In the genomic region with DNA sequence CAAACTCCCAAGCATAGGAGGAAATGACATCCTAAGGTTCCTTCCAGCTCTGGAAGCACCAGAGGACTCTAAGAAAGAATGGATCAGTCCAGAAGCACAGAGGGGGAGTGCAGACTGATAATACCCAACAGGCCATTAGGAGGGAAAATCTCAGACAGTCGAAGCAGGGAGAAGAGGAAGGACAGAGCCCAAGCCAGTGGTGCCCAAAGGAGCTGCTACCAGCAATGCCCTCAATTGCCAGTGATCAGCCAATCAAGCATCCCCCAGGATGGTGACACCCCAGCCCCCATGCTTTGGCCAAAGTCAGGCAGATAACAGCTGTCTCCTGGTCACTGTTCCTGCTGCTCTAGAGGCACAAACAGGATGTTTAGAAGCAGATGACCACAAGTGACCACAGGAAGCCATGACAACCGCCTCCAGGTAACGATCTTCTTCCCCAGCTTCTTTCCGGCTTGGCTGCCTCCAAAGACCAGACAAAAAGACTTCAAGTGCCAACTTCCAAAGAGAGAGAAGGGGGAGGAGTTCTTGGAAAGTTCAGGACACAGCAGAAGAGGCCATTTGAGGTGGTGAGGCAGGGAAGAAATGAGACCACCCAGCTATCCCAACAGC, we compare ENCODE assay signal across 10 cellular contexts. TPM values are rescaled to one million over a fixed set of nuclear protein-coding genes. Genes with fewer than 3 reads are reported as not detected.
DNase-seq lines count a peak whose midpoint lies in the region; ATAC-seq and TF ChIP-seq lines count a peak whose summit lies in the region.
"Had no signal": no experiment of that assay in that cellular context is flagged by ENCODE, and none has a peak within 500 bp of the region (broad histone marks: within the 10 kb centered on the region; RNA-seq: fewer than 3 reads in every experiment).

No MANE protein-coding gene starts in this region.

- peak overlapping the region in 1 of 2 experiments; percentile 93; a peak in 2 of 4 replicates for H3K27ac ChIP-seq in SK-N-SH (ENCODE audit: low read depth in 2 of 2, low read length in 1 of 2)
- peak overlapping the region; percentile 31 for H3K27ac ChIP-seq in hepatocyte
- H3K27ac ChIP-seq in spleen = peak overlapping the region; percentile 60 to 97 (median 86)
- no peak overlapping the region for H3K27ac ChIP-seq in neural progenitor cell
- H3K27ac ChIP-seq: 22Rv1 had no signal

- no peaks in the 10 kb centered on the region for H3K27me3 Mint-ChIP-seq in activated T-helper 2 cell treated with anti-CD3 and anti-CD28 coated beads, Interferon-gamma antibody, Interleukin-2, Interleukin-4, amounts not matched to agents 10 μg/mL and 5 μg/mL and 100 μg/mL, durations not matched to agents 14 hours and 24 hours and 36 hours (ENCODE audit: low read depth)
- H3K27me3 Mint-ChIP-seq in neural progenitor cell (ENCODE audit: insufficient read depth, low read depth) = peaks cover 2% of the 10 kb centered on the region

- H3F3A ChIP-seq in SK-N-SH (replicated peaks; ENCODE audit: insufficient read depth) (peaks cover 47% of the 10 kb centered on the region), neural progenitor cell (ENCODE audit: low read depth) (peaks cover 9% of the 10 kb centered on the region)

- no peaks in the 10 kb centered on the region for H3K9me2 ChIP-seq in SK-N-SH
- H3K9me2 ChIP-seq in hepatocyte (replicated peaks; ENCODE audit: insufficient read depth) = no peaks in the 10 kb centered on the region

- peaks cover 64% of the 10 kb centered on the region for H3K4me1 Mint-ChIP-seq in activated T-helper 2 cell treated with anti-CD3 and anti-CD28 coated beads, Interferon-gamma antibody, Interleukin-2, Interleukin-4, amounts not matched to agents 10 μg/mL and 5 μg/mL and 100 μg/mL, durations not matched to agents 14 hours and 24 hours and 36 hours (ENCODE audit: low read depth)
- H3K4me1 Mint-ChIP-seq in neural progenitor cell = peaks cover 27% of the 10 kb centered on the region

- CTCF ChIA-PET in SK-N-SH (lab: Yijun Ruan, JAX) = interaction anchor here (1.0 to 3.1 kb wide), 6 partner anchors 8 to 21 kb away, joined by 3 to 17 read pairs (median 8); a partner anchor contains a TSS

- H3K9ac ChIP-seq in SK-N-SH (no peak overlapping the region), neural progenitor cell (no peak overlapping the region)

- no peak for TF ChIP-seq CTCF in SK-N-SH (IDR thresholded peaks at IDR 0.05)
- no peak for TF ChIP-seq CTCF in hepatocyte (IDR thresholded peaks at IDR 0.05; ENCODE audit: poor library complexity)
- TF ChIP-seq CTCF in spleen (IDR thresholded peaks at IDR 0.05 in 8 of 11, conservative IDR thresholded peaks at IDR 0.05 in 3 of 11) = no peak
- TF ChIP-seq CTCF in neural progenitor cell (IDR thresholded peaks at IDR 0.05) = no peak

- H3K36me3 ChIP-seq in SK-N-SH (replicated peaks in 1 of 2; ENCODE audit: control insufficient read depth in 1 of 2, insufficient read depth in 2 of 2, low read length in 1 of 2) (peaks cover 0 to 22% of the 10 kb centered on the region in 2 experiments), hepatocyte (replicated peaks; ENCODE audit: insufficient read depth, low read depth) (no peaks in the 10 kb centered on the region), spleen (no peaks in the 10 kb centered on the region), neural progenitor cell (no peaks in the 10 kb centered on the region)

- 86% methylated on average over 4 of the region's 4 CpGs for WGBS in SK-N-SH (ENCODE audit: low lambda C conversion rate)
- 84% methylated on average over 4 of the region's 4 CpGs for WGBS in hepatocyte (ENCODE audit: low lambda C conversion rate, missing lambda C conversion rate)
- 29 to 68% (median 36%) methylated on average over 4 of the region's 4 CpGs for WGBS in spleen, 5 donors

- peaks cover 17 to 56% of the 10 kb centered on the region in 2 experiments for H3K4me1 ChIP-seq in SK-N-SH (ENCODE audit: control insufficient read depth in 1 of 2, insufficient read depth in 2 of 2, low read depth in 1 of 2, low read length in 1 of 2)
- peaks cover 36% of the 10 kb centered on the region for H3K4me1 ChIP-seq in hepatocyte (ENCODE audit: insufficient read depth)
- H3K4me1 ChIP-seq in spleen = peaks cover 58 to 100% (median 91%) of the 10 kb centered on the region in 6 donors
- no peaks in the 10 kb centered on the region for H3K4me1 ChIP-seq in neural progenitor cell

- no peak for DNase-seq in SK-N-SH
- DNase-seq in activated T-helper 2 cell treated with anti-CD3 and anti-CD28 coated beads, Interferon-gamma antibody, Interleukin-2, Interleukin-4, amounts not matched to agents 10 μg/mL and 5 μg/mL and 100 μg/mL, durations not matched to agents 14 hours and 24 hours and 36 hours (ENCODE audit: low spot score) = no peak
- DNase-seq in hepatocyte (ENCODE audit: low spot score) = no peak
- no peak for DNase-seq in spleen
- no peak for DNase-seq in NCI-H226
- no peak for DNase-seq in neural progenitor cell (ENCODE audit: low spot score)
- DNase-seq: NK-92 treated with Interleukin-12 subunit alpha and Interleukin-12 subunit beta, amount 100 ng/mL, for 24 hours had no signal

- H3K27me3 ChIP-seq in SK-N-SH (ENCODE audit: insufficient read depth) = no peaks in the 10 kb centered on the region
- no peaks in the 10 kb centered on the region for H3K27me3 ChIP-seq in hepatocyte
- H3K27me3 ChIP-seq in spleen (replicated peaks in 1 of 7) = peaks cover 0 to 68% (median 0%) of the 10 kb centered on the region in 7 donors
- no peaks in the 10 kb centered on the region for H3K27me3 ChIP-seq in neural progenitor cell

- POLR2A ChIA-PET in SK-N-SH (lab: Yijun Ruan, JAX) = no interaction called here

- no peak overlapping the region for H3K4me3 ChIP-seq in SK-N-SH (ENCODE audit: low read depth in 2 of 2, low read length in 1 of 2)
- no peak overlapping the region for H3K4me3 ChIP-seq in hepatocyte
- peak overlapping the region in 1 of 8 donors; percentile 58 for H3K4me3 ChIP-seq in spleen
- no peak overlapping the region for H3K4me3 ChIP-seq in neural progenitor cell

- H3K4me3 Mint-ChIP-seq in activated T-helper 2 cell treated with anti-CD3 and anti-CD28 coated beads, Interferon-gamma antibody, Interleukin-2, Interleukin-4, amounts not matched to agents 10 μg/mL and 5 μg/mL and 100 μg/mL, durations not matched to agents 14 hours and 24 hours and 36 hours (ENCODE audit: low read depth) = no peak overlapping the region
- H3K4me3 Mint-ChIP-seq in neural progenitor cell = no peak overlapping the region

- no peaks in the 10 kb centered on the region for H3K9me3 Mint-ChIP-seq in activated T-helper 2 cell treated with anti-CD3 and anti-CD28 coated beads, Interferon-gamma antibody, Interleukin-2, Interleukin-4, amounts not matched to agents 10 μg/mL and 5 μg/mL and 100 μg/mL, durations not matched to agents 14 hours and 24 hours and 36 hours
- H3K9me3 Mint-ChIP-seq in neural progenitor cell = no peaks in the 10 kb centered on the region

- intact Hi-C loops in activated T-helper 2 cell treated with anti-CD3 and anti-CD28 coated beads, Interferon-gamma antibody, Interleukin-2, Interleukin-4, amounts not matched to agents 10 μg/mL and 5 μg/mL and 100 μg/mL, durations not matched to agents 14 hours and 24 hours and 36 hours (cut with micrococcal nuclease) = loop anchor here (2.0 kb wide), 1 partner anchor 13 kb away; no protein-coding TSS in a partner anchor
- intact Hi-C loops in spleen (cut with DNase I; ENCODE audit: low total_unique reads) = no loop called here

- ATAC-seq in SK-N-SH treated with all-trans-retinoic acid at 6 μM for 48 hours (no peak), HG03469 (IDR thresholded peaks at IDR 0.05; ENCODE audit: unreplicated experiment) (no peak)

- peak overlapping the region; percentile 30 for H3K27ac Mint-ChIP-seq in activated T-helper 2 cell treated with anti-CD3 and anti-CD28 coated beads, Interferon-gamma antibody, Interleukin-2, Interleukin-4, amounts not matched to agents 10 μg/mL and 5 μg/mL and 100 μg/mL, durations not matched to agents 14 hours and 24 hours and 36 hours
- H3K27ac Mint-ChIP-seq in neural progenitor cell = no peak overlapping the region

- TF ChIP-seq RAD21 in SK-N-SH (IDR thresholded peaks at IDR 0.05; ENCODE audit: low read length) = no peak

- TF ChIP-seq POLR2A in spleen (IDR thresholded peaks at IDR 0.05) = no peak

- H4K20me1 ChIP-seq in SK-N-SH (ENCODE audit: insufficient read depth) (peaks cover 70% of the 10 kb centered on the region), hepatocyte (ENCODE audit: insufficient read depth, poor library complexity, severe bottlenecking) (peaks cover 69% of the 10 kb centered on the region), neural progenitor cell (ENCODE audit: low read depth) (peaks cover 34% of the 10 kb centered on the region)

- H3K79me2 ChIP-seq in SK-N-SH (ENCODE audit: insufficient read depth) = peaks cover 98% of the 10 kb centered on the region
- peaks cover 96% of the 10 kb centered on the region for H3K79me2 ChIP-seq in hepatocyte
- peaks cover 61% of the 10 kb centered on the region for H3K79me2 ChIP-seq in neural progenitor cell (ENCODE audit: low read depth)

- peaks cover 35% of the 10 kb centered on the region for H3K36me3 Mint-ChIP-seq in activated T-helper 2 cell treated with anti-CD3 and anti-CD28 coated beads, Interferon-gamma antibody, Interleukin-2, Interleukin-4, amounts not matched to agents 10 μg/mL and 5 μg/mL and 100 μg/mL, durations not matched to agents 14 hours and 24 hours and 36 hours (ENCODE audit: low read depth)
- H3K36me3 Mint-ChIP-seq in neural progenitor cell = peaks cover 6% of the 10 kb centered on the region

- H3K9me3 ChIP-seq in SK-N-SH (no peaks in the 10 kb centered on the region), hepatocyte (ENCODE audit: low read depth) (no peaks in the 10 kb centered on the region), spleen (no peaks in the 10 kb centered on the region), neural progenitor cell (ENCODE audit: low read depth) (no peaks in the 10 kb centered on the region)

- TF ChIP-seq EP300 in SK-N-SH (IDR thresholded peaks at IDR 0.05; ENCODE audit: borderline replicate concordance in 1 of 2, low read depth in 1 of 2, low read length in 1 of 2) = no peak

- no peak overlapping the region for H2AFZ ChIP-seq in SK-N-SH (ENCODE audit: low read depth)
- H2AFZ ChIP-seq in hepatocyte = no peak overlapping the region
- H2AFZ ChIP-seq in neural progenitor cell (replicated peaks) = no peak overlapping the region

- H3K4me2 ChIP-seq in SK-N-SH (peak overlapping the region; percentile 38), hepatocyte (no peak overlapping the region), neural progenitor cell (no peak overlapping the region)

RNA-seq across cellular contexts. Expression of a gene that starts 16.2 kb away (rescaled TPM):
- polyA plus RNA-seq in SK-N-SH (2012; rRNA removed) (63.0 and 89.0 TPM in 2 replicates), hepatocyte (61.7 and 69.3 TPM in 2 replicates), spleen (10 to 100 TPM; 22.3 to 49.8 (median 35.6) TPM)
- 56.9 and 70.1 TPM in 2 replicates for polyA plus RNA-seq in SK-N-SH (2012; cell fraction: cytosol; rRNA removed)
- polyA plus RNA-seq in SK-N-SH (2012; cell fraction: nucleus; rRNA removed) = 269 and 301 TPM in 2 replicates
- 44.4 and 45.4 TPM in 2 replicates for total RNA-seq in activated T-helper 2 cell treated with anti-CD3 and anti-CD28 coated beads, Interferon-gamma antibody, Interleukin-2, Interleukin-4, amounts not matched to agents 10 μg/mL and 5 μg/mL and 100 μg/mL, durations not matched to agents 14 hours and 24 hours and 36 hours
- total RNA-seq in hepatocyte (26.7 and 30.4 TPM in 2 replicates), spleen (100 to 1,000 TPM in 5 of 7 donors, 10 to 100 TPM in 2; 91.8 to 161 (median 149) TPM), neural progenitor cell (ENCODE audit: low replicate concordance) (8.2 and 19.3 TPM in 2 replicates)

RNA-seq across cellular contexts. Expression of a gene that starts 42.3 kb away (rescaled TPM):
- not detected in 2 replicates for polyA plus RNA-seq in SK-N-SH (2012; rRNA removed)
- polyA plus RNA-seq in SK-N-SH (2012; cell fraction: cytosol; rRNA removed) = not detected in 2 replicates
- not detected in 2 replicates for polyA plus RNA-seq in SK-N-SH (2012; cell fraction: nucleus; rRNA removed)
- total RNA-seq in activated T-helper 2 cell treated with anti-CD3 and anti-CD28 coated beads, Interferon-gamma antibody, Interleukin-2, Interleukin-4, amounts not matched to agents 10 μg/mL and 5 μg/mL and 100 μg/mL, durations not matched to agents 14 hours and 24 hours and 36 hours = 5,714 and 6,075 TPM in 2 replicates
- under 0.01 TPM in 2 replicates for total RNA-seq in hepatocyte
- not detected in 2 replicates for polyA plus RNA-seq in hepatocyte
- total RNA-seq in spleen = over 10,000 TPM in 4 of 7 donors, under 1 TPM in 3; under 0.01 to 20,748 (median 15,186) TPM
- polyA plus RNA-seq in spleen = not detected
- total RNA-seq in neural progenitor cell (ENCODE audit: low replicate concordance) = under 0.01 TPM in 1 of 2 replicates, not detected in the other

RNA-seq across cellular contexts. Expression of a gene that starts 43.7 kb away (rescaled TPM):
- polyA plus RNA-seq in SK-N-SH (2012; rRNA removed) = not detected in 2 replicates
- not detected in 2 replicates for polyA plus RNA-seq in SK-N-SH (2012; cell fraction: cytosol; rRNA removed)
- polyA plus RNA-seq in SK-N-SH (2012; cell fraction: nucleus; rRNA removed) = not detected in 2 replicates
- 2,603 and 2,662 TPM in 2 replicates for total RNA-seq in activated T-helper 2 cell treated with anti-CD3 and anti-CD28 coated beads, Interferon-gamma antibody, Interleukin-2, Interleukin-4, amounts not matched to agents 10 μg/mL and 5 μg/mL and 100 μg/mL, durations not matched to agents 14 hours and 24 hours and 36 hours
- total RNA-seq in hepatocyte = under 0.01 TPM in 2 replicates
- not detected in 2 replicates for polyA plus RNA-seq in hepatocyte
- total RNA-seq in spleen = 1,000 to 10,000 TPM in 4 of 7 donors, under 1 TPM in 2, not detected in 1; under 0.01 to 7,358 (median 2,736) TPM
- polyA plus RNA-seq in spleen = not detected
- total RNA-seq in neural progenitor cell (ENCODE audit: low replicate concordance) = under 0.01 TPM in 2 replicates

RNA-seq across cellular contexts. Expression of a gene that starts 48.5 kb away (rescaled TPM):
- polyA plus RNA-seq in SK-N-SH (2012; rRNA removed) (5,975 and 6,606 TPM in 2 replicates), hepatocyte (775 and 798 TPM in 2 replicates), spleen (1,000 to 10,000 TPM; 3,423 to 5,071 (median 3,908) TPM)
- polyA plus RNA-seq in SK-N-SH (2012; cell fraction: cytosol; rRNA removed) = 4,575 and 6,412 TPM in 2 replicates
- polyA plus RNA-seq in SK-N-SH (2012; cell fraction: nucleus; rRNA removed) = 2,397 and 2,614 TPM in 2 replicates
- 2,950 and 3,019 TPM in 2 replicates for total RNA-seq in activated T-helper 2 cell treated with anti-CD3 and anti-CD28 coated beads, Interferon-gamma antibody, Interleukin-2, Interleukin-4, amounts not matched to agents 10 μg/mL and 5 μg/mL and 100 μg/mL, durations not matched to agents 14 hours and 24 hours and 36 hours
- total RNA-seq in hepatocyte (3,730 and 3,982 TPM in 2 replicates), spleen (1,000 to 10,000 TPM; 1,023 to 1,741 (median 1,286) TPM), neural progenitor cell (ENCODE audit: low replicate concordance) (7,069 and 9,364 TPM in 2 replicates)

RNA-seq across cellular contexts. Expression of a gene that starts 52.8 kb away (rescaled TPM):
- polyA plus RNA-seq in SK-N-SH (2012; rRNA removed) (1.1 and 1.4 TPM in 2 replicates), hepatocyte (3.0 and 5.5 TPM in 2 replicates), spleen (1 to 10 TPM; 1.2 to 1.4 (median 1.3) TPM)
- 1.4 and 1.6 TPM in 2 replicates for polyA plus RNA-seq in SK-N-SH (2012; cell fraction: cytosol; rRNA removed)
- 1.4 and 1.5 TPM in 2 replicates for polyA plus RNA-seq in SK-N-SH (2012; cell fraction: nucleus; rRNA removed)
- total RNA-seq in activated T-helper 2 cell treated with anti-CD3 and anti-CD28 coated beads, Interferon-gamma antibody, Interleukin-2, Interleukin-4, amounts not matched to agents 10 μg/mL and 5 μg/mL and 100 μg/mL, durations not matched to agents 14 hours and 24 hours and 36 hours = 2.0 and 2.2 TPM in 2 replicates
- total RNA-seq in hepatocyte (3.9 and 7.7 TPM in 2 replicates), spleen (1 to 10 TPM in 6 of 7 donors, under 1 TPM in 1; 0.66 to 2.6 (median 1.7) TPM), neural progenitor cell (ENCODE audit: low replicate concordance) (3.8 and 6.8 TPM in 2 replicates)
